ENCODE assay signal across 23 cellular contexts in the genomic region with DNA sequence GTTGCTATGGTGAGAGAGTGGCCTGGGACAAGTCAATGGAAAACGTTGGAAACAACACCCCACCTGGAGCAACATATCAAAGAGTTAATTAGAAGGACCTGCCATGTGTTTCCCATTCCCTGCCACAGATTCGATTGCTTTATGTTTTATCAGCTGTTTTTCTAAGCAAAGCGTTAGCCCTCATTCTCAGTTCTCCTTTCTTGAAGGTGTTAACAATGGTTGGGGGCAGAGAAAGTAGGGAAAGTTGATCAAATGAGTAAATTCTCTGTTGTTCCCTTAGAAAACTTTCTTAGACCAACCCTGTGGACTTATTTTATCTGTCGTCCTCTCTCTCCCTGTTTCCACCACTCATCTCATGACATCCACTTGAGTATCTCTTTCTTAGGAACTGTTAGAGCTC.
"Had no signal": no experiment of that assay in that cellular context is flagged by ENCODE, and none has a peak within 500 bp of the region (broad histone marks: within the 10 kb centered on the region; RNA-seq: fewer than 3 reads in every experiment).

No MANE protein-coding gene starts in this region.

- H3K27ac ChIP-seq: esophagus squamous epithelium, gastroesophageal sphincter, hepatocyte, pancreas, prostate gland, right lobe of liver, spleen, testis, upper lobe of right lung had no signal

- H3K4me3 ChIP-seq: esophagus squamous epithelium, gastroesophageal sphincter, hepatocyte, pancreas, prostate gland, right lobe of liver, spleen, testis, tibial nerve, upper lobe of right lung, vagina had no signal

- ATAC-seq: gastroesophageal sphincter; pancreas; right lobe of liver; stimulated activated memory B cell treated with anti-CD40 and anti-IgM and Interleukin-4, amounts not matched to agents 10 μg/mL and 1 μg/mL and 100 μg/mL, for 72 hours had no signal

- H3K27me3 ChIP-seq: esophagus squamous epithelium, gastroesophageal sphincter, hepatocyte, pancreas, right lobe of liver, spleen, testis, tibial nerve, upper lobe of right lung, vagina had no signal

- H3K9me3 ChIP-seq: esophagus squamous epithelium, gastroesophageal sphincter, pancreas, prostate gland, right lobe of liver, spleen, testis, tibial nerve, upper lobe of right lung, vagina had no signal

- DNase-seq: dermis blood vessel endothelial cell; esophagus squamous epithelium; glutamatergic neuron; kidney; left cardiac atrium; left ventricle myocardium superior; mesendoderm; naive B cell; occipital lobe; pancreas; right lobe of liver; spleen; stimulated activated CD4-positive, alpha-beta T cell treated with anti-CD3 and anti-CD28 coated beads, Interleukin-15, amount 100 ng/mL, for 24 hours; stimulated activated CD4-positive, alpha-beta T cell treated with anti-CD3 and anti-CD28 coated beads, Interleukin-1b, Interleukin-23, amount 100 ng/mL, for 48 hours; stimulated activated CD4-positive, alpha-beta T cell treated with anti-CD3 and anti-CD28 coated beads, Interleukin-4, amount 100 ng/mL, for 24 hours; testis; upper lobe of right lung had no signal

- H3K4me1 ChIP-seq: esophagus squamous epithelium, prostate gland, right lobe of liver, spleen, testis had no signal

- H3K36me3 ChIP-seq: esophagus squamous epithelium, gastroesophageal sphincter, pancreas, prostate gland, right lobe of liver, spleen, tibial nerve, upper lobe of right lung, vagina had no signal
